Comparison of ENCODE assay signal across 15 cellular contexts in the genomic region with DNA sequence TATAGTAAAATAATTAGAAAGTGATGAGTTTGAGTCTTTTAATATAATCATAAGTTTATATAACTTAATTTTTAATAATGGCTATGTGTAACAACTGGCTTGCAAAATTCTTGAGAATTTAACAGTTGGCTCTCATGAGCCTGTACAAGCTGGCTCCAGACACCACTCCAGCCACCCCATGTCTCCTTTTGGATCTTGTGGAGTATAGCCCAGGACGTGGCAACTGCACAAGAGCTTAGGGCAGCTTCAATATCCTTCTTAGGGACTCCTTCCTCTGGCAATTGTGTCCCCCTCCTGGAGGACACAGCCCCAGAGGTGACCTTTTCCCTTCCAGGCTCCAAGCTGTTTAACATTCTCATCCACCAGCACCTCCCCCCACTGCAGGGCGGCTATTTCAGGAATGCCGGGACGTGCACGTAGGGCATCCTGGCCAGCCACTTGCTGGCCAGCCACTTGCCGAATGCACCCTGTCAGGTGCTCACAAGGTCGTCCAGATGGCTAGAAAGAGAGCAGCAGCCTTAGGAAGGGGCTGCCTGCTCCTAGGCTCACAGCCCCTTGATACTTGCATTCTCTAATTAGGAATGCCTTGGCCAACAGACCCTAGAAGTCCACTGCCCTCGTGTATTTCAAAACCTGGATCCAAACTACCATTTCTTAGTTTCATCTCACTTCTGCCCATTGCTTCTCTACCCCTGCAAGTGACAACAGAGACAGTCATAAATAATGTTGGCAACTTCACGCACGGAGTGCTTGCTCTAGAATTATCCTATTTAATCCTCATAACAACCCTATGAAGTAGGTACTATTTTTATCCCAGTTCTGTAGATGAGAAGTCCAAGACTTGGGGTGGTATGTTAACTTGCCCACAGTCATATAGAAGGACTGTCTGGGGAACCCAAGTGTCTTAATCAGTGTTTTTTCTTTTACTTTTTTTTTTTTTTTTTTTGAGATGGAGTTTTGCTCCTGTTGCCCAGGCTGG. TPM values are rescaled to one million over a fixed set of nuclear protein-coding genes. Genes with fewer than 3 reads are reported as not detected.
DNase-seq lines count a peak whose midpoint lies in the region; ATAC-seq, FAIRE-seq and TF ChIP-seq lines count a peak whose summit lies in the region.
"Had no signal": no experiment of that assay in that cellular context is flagged by ENCODE, and none has a peak within 500 bp of the region (broad histone marks: within the 10 kb centered on the region; RNA-seq: fewer than 3 reads in every experiment).

No MANE protein-coding gene starts in this region.

- 0 out of 3 replicates have a peak, but pooled peaks of 1 of the 2 experiments have one; percentile 38 for TF ChIP-seq POLR2A in H1 (IDR thresholded peaks at IDR 0.05; ENCODE audit: control extremely low read depth in 1 of 2, low read depth in 2 of 2, low read length in 2 of 2)

- ATAC-seq in thoracic aorta (ENCODE audit: insufficient number of reproducible peaks, low FRiP score, low read depth) (no peak), GM19455 (IDR thresholded peaks at IDR 0.05; ENCODE audit: unreplicated experiment) (no peak)

- peak overlapping the region; percentile 34 for H4K91ac ChIP-seq in H1 (replicated peaks; ENCODE audit: insufficient read length, low read length)

- H2BK5ac ChIP-seq in H1 (ENCODE audit: low read depth, low read length), result peak overlapping the region; percentile 13; the same call in 1 of the 2 replicates

- H3K9ac ChIP-seq in H1 (replicated peaks in 1 of 4; ENCODE audit: extremely low read depth in 1 of 4, low read depth in 3 of 4, low read length in 3 of 4) (no peak overlapping the region), liver (ENCODE audit: low read depth in 1 of 2, low read length in 2 of 2) (peak overlapping the region in 1 of 2 donors; percentile 13)
- H3K9ac ChIP-seq: SK-N-SH had no signal

- peak overlapping the region; percentile 4; the same call in 1 of the 2 replicates for H3K27ac ChIP-seq in H1 (ENCODE audit: low read depth, low read length)
- peak overlapping the region; percentile 48 to 61 for H3K27ac ChIP-seq in liver (ENCODE audit: low read depth in 1 of 2, low read length in 2 of 2)
- H3K27ac ChIP-seq in thoracic aorta, result no peak overlapping the region
- H3K27ac ChIP-seq in RWPE1, result no peak overlapping the region

- peak overlapping the region; percentile 19; the same call in 1 of the 2 replicates for H3K18ac ChIP-seq in H1 (ENCODE audit: extremely low read depth, low read length)

- no peaks in the 10 kb centered on the region for H3K79me1 ChIP-seq in H1 (ENCODE audit: low read depth, low read length)

- no peaks in the 10 kb centered on the region for H4K20me1 ChIP-seq in H1 (replicated peaks in 1 of 2; ENCODE audit: control insufficient read depth in 1 of 2, insufficient read depth in 2 of 2, low read length in 2 of 2)

- CTCF ChIA-PET in H1 (lab: Charles Lee; ENCODE audit: partially characterized antibody), result interaction anchor here (1.2 to 3.4 kb wide), 4 partner anchors 16 to 25 kb away, joined by 3 to 15 read pairs (median 4); no protein-coding TSS in a partner anchor
- CTCF ChIA-PET in RWPE1 (lab: Yijun Ruan, JAX), result interaction anchor here (1.1 kb wide), 1 partner anchor 20 kb away, joined by 4 read pairs; no protein-coding TSS in a partner anchor

- TF ChIP-seq CTCF in H1 (IDR thresholded peaks at IDR 0.05; ENCODE audit: control extremely low read depth in 1 of 3, insufficient read depth in 1 of 3, low read depth in 1 of 3, low read length in 3 of 3), result no peak
- no peak for TF ChIP-seq CTCF in liver (IDR thresholded peaks at IDR 0.05; ENCODE audit: low read depth, low read length, missing input control)
- TF ChIP-seq CTCF in thoracic aorta (IDR thresholded peaks at IDR 0.05), result no peak
- no peak for TF ChIP-seq CTCF in BE2C (IDR thresholded peaks at IDR 0.05; ENCODE audit: low read depth, low read length)
- no peak for TF ChIP-seq CTCF in RWPE1 (conservative IDR thresholded peaks at IDR 0.05; ENCODE audit: low read depth)

- H2AK5ac ChIP-seq in H1 (ENCODE audit: low read depth, low read length), result no peak overlapping the region

- H2BK15ac ChIP-seq in H1 (ENCODE audit: low read length), result no peak overlapping the region

- no peak overlapping the region for H3K56ac ChIP-seq in H1 (replicated peaks; ENCODE audit: insufficient read length, low read depth, low read length)

- H3K23me2 ChIP-seq in H1 (ENCODE audit: low read depth, low read length), result no peaks in the 10 kb centered on the region

- H3K4me1 ChIP-seq in H1 (replicated peaks in 1 of 4; ENCODE audit: control insufficient read depth in 3 of 4, insufficient read depth in 4 of 4, low read length in 3 of 4) (peaks cover 0 to 8% (median 3%) of the 10 kb centered on the region in 4 experiments; a peak in 3 of 7 replicates), liver (ENCODE audit: control insufficient read depth in 4 of 4, insufficient read depth in 4 of 4, low read length in 3 of 4) (peaks cover 5 to 13% (median 10%) of the 10 kb centered on the region in 4 donors), thoracic aorta (ENCODE audit: control insufficient read depth in 1 of 2, low read depth in 2 of 2) (peaks cover 0 to 7% of the 10 kb centered on the region in 2 donors), BE2C (no peaks in the 10 kb centered on the region)

- H4K8ac ChIP-seq in H1 (ENCODE audit: extremely low read depth, insufficient read depth, low read length), result no peak overlapping the region

- FAIRE-seq in H1 (lab: Jason Lieb, UNC), result no peak

- H3K23ac ChIP-seq in H1 (ENCODE audit: insufficient read length), result no peak overlapping the region

- H3K36me3 ChIP-seq in H1 (ENCODE audit: control insufficient read depth in 2 of 4, insufficient read depth in 4 of 4, low read length in 3 of 4) (no peaks in the 10 kb centered on the region), liver (ENCODE audit: control insufficient read depth in 4 of 4, insufficient read depth in 3 of 4, low read depth in 1 of 4, low read length in 3 of 4) (no peaks in the 10 kb centered on the region), thoracic aorta (no peaks in the 10 kb centered on the region), BE2C (no peaks in the 10 kb centered on the region)
- H3K36me3 ChIP-seq: tibial artery had no signal

- H3K9me3 ChIP-seq in H1 (ENCODE audit: insufficient read depth in 2 of 2, low read depth in 1 of 2, low read length in 1 of 2) (no peaks in the 10 kb centered on the region), liver (ENCODE audit: control insufficient read depth in 4 of 4, low read length in 3 of 4) (no peaks in the 10 kb centered on the region), thoracic aorta (no peaks in the 10 kb centered on the region), BE2C (no peaks in the 10 kb centered on the region)
- H3K9me3 ChIP-seq: SK-N-SH, tibial artery had no signal

- peak in 1 of 2 experiments; percentile 67; a peak in 1 of 3 replicates for TF ChIP-seq EP300 in H1 (IDR thresholded peaks at IDR 0.05; ENCODE audit: borderline replicate concordance in 1 of 2, low read depth in 2 of 2, low read length in 2 of 2)

- WGBS in H1 (ENCODE audit: extremely low coverage in 1 of 2, insufficient coverage in 1 of 2, insufficient read length in 1 of 2, insufficient replicate concordance in 2 of 2, low coverage in 1 of 2, low lambda C conversion rate in 2 of 2, missing lambda C conversion rate in 1 of 2), 2 experiments, result 66% methylated on average over 10 of the region's 10 CpGs; no CpG with 5 or more reads in 1 of the 2 experiments
- 30% methylated on average over 10 of the region's 10 CpGs for WGBS in liver

- TF ChIP-seq RAD21 in H1 (IDR thresholded peaks at IDR 0.05 in 1 of 2, conservative IDR thresholded peaks at IDR 0.05 in 1 of 2; ENCODE audit: low read depth in 2 of 2, low read length in 2 of 2) (peak in 1 of 2 experiments; percentile 17; a peak in 2 of 4 replicates), liver (IDR thresholded peaks at IDR 0.05) (peak; percentile 33 to 39)

- POLR2A ChIA-PET in H1 (lab: Charles Lee; ENCODE audit: partially characterized antibody), result interaction anchor here (0.6 to 1.4 kb wide), 4 partner anchors 18 to 356 kb away, joined by 3 to 4 read pairs (median 3); partner anchors contain the start of gene IDH2
- POLR2A ChIA-PET in RWPE1 (lab: Yijun Ruan, JAX; ENCODE audit: low non-redundant PET), result no interaction called here

- H3K79me2 ChIP-seq in H1 (ENCODE audit: control insufficient read depth in 1 of 2, insufficient read depth in 2 of 2, low read length in 2 of 2), result no peaks in the 10 kb centered on the region

- peak overlapping the region in 1 of 2 experiments; percentile 49; a peak in 2 of 4 replicates for H3K4me2 ChIP-seq in H1 (ENCODE audit: insufficient read depth in 1 of 2, low read depth in 2 of 2, low read length in 2 of 2)
- H3K4me2 ChIP-seq: SK-N-SH had no signal

- H3K4me3 ChIP-seq in H1 (ENCODE audit: extremely low read depth in 1 of 4, insufficient read depth in 2 of 4, low read depth in 3 of 4, low read length in 4 of 4) (0 out of 8 replicates have a peak overlapping the region, but pooled peaks of 1 of the 4 experiments have one; percentile 6), liver (ENCODE audit: low read depth in 1 of 3, low read length in 3 of 3) (no peak overlapping the region), thoracic aorta (peak overlapping the region; percentile 16), BE2C (ENCODE audit: low read depth, low read length) (no peak overlapping the region)
- H3K4me3 ChIP-seq: tibial artery had no signal

- peak overlapping the region; percentile 74; the same call in 1 of the 2 replicates for H2BK20ac ChIP-seq in H1 (ENCODE audit: low read length)

- H4K5ac ChIP-seq in H1 (ENCODE audit: insufficient read length, low read depth, low read length), result no peak overlapping the region

- DNase-seq in NCI-H1417 (lab: John Stamatoyannopoulos, UW) (peak in 2 of 3 experiments; percentile 48 to 67), NCI-H1417 treated with DMSO at 0.1 percent for 48 hours (lab: John Stamatoyannopoulos, UW) (no peak), H1 (ENCODE audit: low read depth in 1 of 2, low spot score in 2 of 2) (peak in 1 of 2 experiments; percentile 71), thoracic aorta (ENCODE audit: low spot score) (no peak), BE2C (no peak), RWPE1 (ENCODE audit: low spot score) (no peak)
- DNase-seq: 8988T; activated T-cell treated with anti-CD3 and anti-CD28 coated beads, Interleukin-2, amount 50 U/mL, for 48 hours; anterior cingulate cortex; NCI-H1092; NCI-H774; SK-N-SH; tibial artery had no signal

- no peak overlapping the region for H3K14ac ChIP-seq in H1 (ENCODE audit: insufficient read length)

- peak overlapping the region; percentile 77; the same call in 1 of the 2 replicates for H2BK12ac ChIP-seq in H1 (ENCODE audit: low read depth, low read length)

- H3K4ac ChIP-seq in H1 (replicated peaks; ENCODE audit: insufficient read length, low read depth, low read length), result no peak overlapping the region

- H3K27me3 ChIP-seq in H1 (replicated peaks in 1 of 4; ENCODE audit: control insufficient read depth in 3 of 4, extremely low read depth in 1 of 4, insufficient read depth in 3 of 4, low read length in 3 of 4) (no peaks in the 10 kb centered on the region), liver (ENCODE audit: control insufficient read depth in 4 of 4, insufficient read depth in 4 of 4, low read length in 3 of 4) (no peaks in the 10 kb centered on the region), thoracic aorta (replicated peaks; ENCODE audit: insufficient read depth) (no peaks in the 10 kb centered on the region), BE2C (no peaks in the 10 kb centered on the region)
- H3K27me3 ChIP-seq: tibial artery had no signal

- H2AFZ ChIP-seq in H1 (ENCODE audit: low read length), result peak overlapping the region; percentile 25; the same call in 1 of the 2 replicates

- H2BK120ac ChIP-seq in H1 (replicated peaks; ENCODE audit: low read depth, low read length), result no peak overlapping the region

RNA-seq across cellular contexts. Expression of gene IDH2, which starts 24.5 kb away (rescaled TPM):
- total RNA-seq in H1 (2021; fragmentation: NEBNext Ultra II Directional; extraction: Animal tissue kit (Norgen Biotek cat#: 25700)), result 64.2 and 64.6 TPM in 2 replicates
- polyA plus RNA-seq in H1 (2011; rRNA removed) (79.7 and 84.6 TPM in 2 replicates), liver (100 to 1,000 TPM; 278 to 339 TPM)
- polyA plus RNA-seq in H1 (2011; cell fraction: cytosol; rRNA removed), result 83.6 TPM
- polyA plus RNA-seq in H1 (2011; cell fraction: nucleus; rRNA removed), result 83.9 TPM
- polyA plus RNA-seq in H1 (2012, experiment 1 of 2), result 57.0 to 99.4 TPM (median 81.5 TPM) in 4 replicates
- 63.6 TPM for polyA plus RNA-seq in H1 (2012, experiment 2 of 2)
- polyA plus RNA-seq in H1 (2013, experiment 1 of 2), result 43.8 TPM
- polyA plus RNA-seq in H1 (2013, experiment 2 of 2), result 40.8 TPM
- polyA minus RNA-seq in H1 (2011; rRNA and poly(A)+ RNA removed), result 67.3 and 74.7 TPM in 2 replicates
- 43.6 TPM for polyA minus RNA-seq in H1 (2011; cell fraction: cytosol; rRNA and poly(A)+ RNA removed)
- polyA minus RNA-seq in H1 (2011; cell fraction: nucleus; rRNA and poly(A)+ RNA removed), result 18.6 TPM
- total RNA-seq in liver (100 to 1,000 TPM; 149 to 318 TPM), thoracic aorta (10 to 100 TPM; 24.5 to 46.6 TPM)
- polyA plus RNA-seq in BE2C (2012; ENCODE audit: insufficient read depth, insufficient read length, low read depth), result 47.2 TPM

Comparison
In these comparisons a context has a peak if more than half of its experiments do, and no peak if none do; other contexts are left out.
1. DNase-seq: peak in NCI-H1417 (2 of 3); none in NCI-H1417 treated with DMSO at 0.1 percent for 48 hours (single experiment), thoracic aorta (single experiment), BE2C (single experiment) and RWPE1 (single experiment).
2. H3K27ac ChIP-seq: peak in H1 (single experiment) and liver (2 of 2); none in thoracic aorta (0 of 2) and RWPE1 (single experiment).